Comparison of ENCODE assay signal across 1 cellular context in genomic region chr1:9184749-9185148, GRCh38.
TF ChIP-seq lines count a peak whose summit lies in the region.

No MANE protein-coding gene starts in this region.

TF ChIP-seq in WTC11, 78 proteins besides CTCF, POLR2A, EP300 and RAD21 (continued from another document):
- no peak for TF ChIP-seq ZNF425 (CRISPR knock-in tag; conservative IDR thresholded peaks at IDR 0.05)
